Comparison of ENCODE assay signal across 13 cellular contexts in the genomic region with DNA sequence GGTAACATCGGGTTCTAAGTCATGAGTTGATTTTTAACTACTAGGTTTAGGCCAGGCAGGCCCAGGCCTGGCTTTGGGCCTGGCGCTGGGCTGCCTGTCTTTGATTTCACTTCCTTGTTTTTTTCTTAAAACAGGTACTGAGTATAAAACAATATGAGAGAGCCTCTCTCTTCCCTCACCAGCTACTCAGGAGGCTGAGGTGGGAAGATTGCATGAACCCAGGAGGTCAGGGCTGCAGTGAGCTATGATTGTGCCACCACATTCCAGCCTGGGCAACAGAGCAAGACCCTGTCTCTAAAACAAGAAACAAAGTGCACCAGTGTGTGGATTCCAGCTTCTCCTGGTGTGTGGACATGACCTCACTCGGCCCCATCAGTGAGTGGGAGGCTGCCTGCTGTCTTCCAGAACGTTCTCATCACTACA. TPM values are rescaled to one million over a fixed set of nuclear protein-coding genes. Genes with fewer than 3 reads are reported as not detected.
"Had no signal": no experiment of that assay in that cellular context is flagged by ENCODE, and none has a peak within 500 bp of the region (broad histone marks: within the 10 kb centered on the region; RNA-seq: fewer than 3 reads in every experiment).

No MANE protein-coding gene starts in this region.

RNA-seq across cellular contexts. Expression of a gene that starts 38.6 kb away (rescaled TPM):
- total RNA-seq: activated CD4-positive, alpha-beta T cell treated with anti-CD3 and anti-CD28 coated beads, Interleukin-2, amount 10 ng/mL, durations not matched to agents 24 days and 14 days; activated CD8-positive, alpha-beta T cell treated with anti-CD3 and anti-CD28 coated beads for 36 hours; activated naive CD8-positive, alpha-beta T cell treated with anti-CD3 and anti-CD28 coated beads, Interleukin-2, amount 10 ng/mL, durations not matched to agents 7 days and 5 days; activated T-helper 2 cell treated with anti-CD3 and anti-CD28 coated beads, Interferon-gamma antibody, Interleukin-2, Interleukin-4, amounts not matched to agents 10 μg/mL and 5 μg/mL and 100 μg/mL, durations not matched to agents 14 hours and 24 hours and 36 hours; cardiac septum; dermis microvascular lymphatic vessel endothelial cell; glomerular endothelial cell; left cardiac atrium; lower lobe of right lung; occipital lobe; posterior vena cava; right atrium auricular region; skeletal muscle tissue had no signal
